15 cellular contexts compared by ENCODE assay signal in the genomic region with DNA sequence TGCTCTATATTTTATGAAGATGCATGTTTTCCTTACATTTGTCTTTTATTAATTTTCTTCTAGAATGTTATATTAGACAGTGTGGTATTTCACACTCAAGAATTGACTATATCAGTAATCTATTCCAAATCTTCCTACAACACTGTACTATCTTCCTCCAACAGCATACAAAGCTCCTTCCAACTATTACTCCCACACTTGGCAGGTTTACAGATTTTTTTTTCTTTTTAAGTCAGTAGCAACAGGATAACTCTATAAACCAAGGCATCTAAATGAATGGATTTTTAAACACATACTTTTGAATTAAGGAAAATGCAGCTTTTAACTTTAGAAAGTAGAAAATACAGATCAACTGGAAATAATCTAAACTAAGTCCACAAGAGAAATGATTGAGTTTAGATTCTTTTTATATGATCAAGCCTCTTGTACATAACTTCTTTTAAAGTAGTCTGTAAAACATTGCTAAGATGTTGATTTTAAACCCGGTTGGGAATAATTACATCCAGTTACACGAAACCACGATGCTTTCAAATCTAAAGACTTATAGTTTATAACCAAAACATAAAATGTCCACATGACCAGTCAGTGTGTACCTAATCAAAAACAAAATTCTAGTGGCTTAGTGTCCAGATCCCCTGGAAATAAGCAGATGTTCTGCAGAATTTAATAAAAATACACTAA.
DNase-seq lines count a peak whose midpoint lies in the region; ATAC-seq, FAIRE-seq and TF ChIP-seq lines count a peak whose summit lies in the region.
"Had no signal": no experiment of that assay in that cellular context is flagged by ENCODE, and none has a peak within 500 bp of the region (broad histone marks: within the 10 kb centered on the region; RNA-seq: fewer than 3 reads in every experiment).

No MANE protein-coding gene starts in this region.

- H3K9me3 ChIP-seq in kidney (ENCODE audit: control insufficient read depth in 1 of 2, low read length in 2 of 2): no peaks in the 10 kb centered on the region
- H3K9me3 ChIP-seq: pancreas, tibial nerve had no signal

- no peaks in the 10 kb centered on the region for H4K20me1 ChIP-seq in GM23338 (replicated peaks; ENCODE audit: insufficient read depth)

- H3K9ac ChIP-seq in kidney (ENCODE audit: low read length in 2 of 2): no peak overlapping the region

- H3K36me3 ChIP-seq in kidney (ENCODE audit: control insufficient read depth in 1 of 2, insufficient read depth in 2 of 2, low read length in 2 of 2) (no peaks in the 10 kb centered on the region), GM23338 (ENCODE audit: insufficient read depth) (no peaks in the 10 kb centered on the region)
- H3K36me3 ChIP-seq: pancreas, tibial nerve had no signal

- TF ChIP-seq CTCF in HFF-Myc (IDR thresholded peaks at IDR 0.05; ENCODE audit: low read depth, low read length, missing control alignments) (no peak), astrocyte of the cerebellum (IDR thresholded peaks at IDR 0.05; ENCODE audit: low read depth, low read length, missing control alignments) (no peak), fibroblast of villous mesenchyme (IDR thresholded peaks at IDR 0.05; ENCODE audit: insufficient read depth, low read depth, low read length) (no peak), kidney (IDR thresholded peaks at IDR 0.05; ENCODE audit: borderline replicate concordance, extremely low read depth, insufficient read depth) (no peak), GM23338 (conservative IDR thresholded peaks at IDR 0.05; ENCODE audit: low read depth in 2 of 2) (no peak)

- intact Hi-C loops in kidney (cut with DNase I): no loop called here

- no peak for FAIRE-seq in kidney (lab: Jason Lieb, UNC)
- FAIRE-seq: pancreas had no signal

- H3K36me3 Mint-ChIP-seq in GM23338 (ENCODE audit: low read depth): no peaks in the 10 kb centered on the region

- in situ Hi-C loops in astrocyte of the cerebellum (cut with HindIII; ENCODE audit: low sequenced_read_pairs): no loop called here

- H3K27ac Mint-ChIP-seq in GM23338: no peak overlapping the region
- H3K27ac Mint-ChIP-seq: memory B cell had no signal

- no peaks in the 10 kb centered on the region for H3K9me2 ChIP-seq in GM23338 (ENCODE audit: insufficient read depth)

- H3K4me1 ChIP-seq in kidney (ENCODE audit: control insufficient read depth in 1 of 2, insufficient read depth in 1 of 2, low read depth in 1 of 2, low read length in 2 of 2) (no peaks in the 10 kb centered on the region), GM23338 (ENCODE audit: insufficient read depth) (no peaks in the 10 kb centered on the region)
- H3K4me1 ChIP-seq: pancreas, tibial nerve had no signal

- H3K4me2 ChIP-seq in GM23338: no peak overlapping the region
- H3K4me2 ChIP-seq: PC-9 had no signal

- H3K4me3 ChIP-seq in HFF-Myc (replicated peaks; ENCODE audit: low read depth, low read length): no peak overlapping the region
- H3K4me3 ChIP-seq in astrocyte of the cerebellum (ENCODE audit: low read depth, low read length): no peak overlapping the region
- no peak overlapping the region for H3K4me3 ChIP-seq in fibroblast of villous mesenchyme (ENCODE audit: low read depth, low read length)
- H3K4me3 ChIP-seq in kidney (ENCODE audit: low read length in 2 of 2): no peak overlapping the region
- H3K4me3 ChIP-seq in GM23338: no peak overlapping the region
- H3K4me3 ChIP-seq: GM12878, pancreas, PC-9, tibial nerve had no signal

- no peaks in the 10 kb centered on the region for H3K27me3 ChIP-seq in GM23338 (ENCODE audit: insufficient read depth)
- H3K27me3 ChIP-seq: pancreas, tibial nerve had no signal

- H3K27me3 Mint-ChIP-seq in GM23338 (ENCODE audit: insufficient read depth, low read depth, poor library complexity): no peaks in the 10 kb centered on the region
- H3K27me3 Mint-ChIP-seq: memory B cell had no signal

- H3K9me3 Mint-ChIP-seq in GM23338: no peaks in the 10 kb centered on the region
- H3K9me3 Mint-ChIP-seq: memory B cell had no signal

- no peak overlapping the region for H3K4me3 Mint-ChIP-seq in GM23338
- H3K4me3 Mint-ChIP-seq: memory B cell had no signal

- no peaks in the 10 kb centered on the region for H3K4me1 Mint-ChIP-seq in GM23338
- H3K4me1 Mint-ChIP-seq: memory B cell had no signal

- ATAC-seq in HG03378 (IDR thresholded peaks at IDR 0.05; ENCODE audit: unreplicated experiment) (no peak), GM23338 (no peak)
- ATAC-seq: GM12878, pancreas had no signal

- no peaks in the 10 kb centered on the region for H3K79me2 ChIP-seq in GM23338 (replicated peaks; ENCODE audit: insufficient read depth)

- peak; percentile 57 for DNase-seq in HFF-Myc (ENCODE audit: extremely low read depth, low read depth)
- peak; percentile 67 for DNase-seq in astrocyte of the cerebellum (ENCODE audit: low read depth)
- DNase-seq in fibroblast of villous mesenchyme (ENCODE audit: low read depth): peak; percentile 60
- peak; percentile 52 for DNase-seq in superior temporal gyrus (ENCODE audit: extremely low spot score)
- no peak for DNase-seq in kidney
- no peak for DNase-seq in GM23338 (ENCODE audit: low spot score)
- DNase-seq: activated CD4-positive, alpha-beta T cell treated with anti-CD3 and anti-CD28 coated beads for 48 hours; NCI-H2171 treated with DMSO at 0.1 percent for 48 hours; pancreas; PC-9; T-helper 2 cell had no signal

- no peaks in the 10 kb centered on the region for H3F3A ChIP-seq in GM23338 (replicated peaks; ENCODE audit: low read depth)

- H3K27ac ChIP-seq in kidney (ENCODE audit: low read depth in 2 of 2, low read length in 2 of 2): no peak overlapping the region
- H3K27ac ChIP-seq in GM23338 (ENCODE audit: low read depth): no peak overlapping the region
- H3K27ac ChIP-seq: pancreas, PC-9, tibial nerve had no signal

- H2AFZ ChIP-seq in GM23338: no peak overlapping the region
- H2AFZ ChIP-seq: PC-9 had no signal

TF ChIP-seq in GM23338, 12 proteins besides CTCF, POLR2A, EP300 and RAD21 (continues in another document):
- no peak for TF ChIP-seq POLR2AphosphoS5 (IDR thresholded peaks at IDR 0.05; ENCODE audit: low read depth)
- TF ChIP-seq ZNF331 (CRISPR knock-in tag; IDR thresholded peaks at IDR 0.05; ENCODE audit: low read depth): no peak
- TF ChIP-seq CREB1 (CRISPR knock-in tag; IDR thresholded peaks at IDR 0.05; ENCODE audit: low read depth): no peak
- no peak for TF ChIP-seq JUNB (IDR thresholded peaks at IDR 0.05; ENCODE audit: unreplicated experiment)
- TF ChIP-seq EZH2phosphoT487 (IDR thresholded peaks at IDR 0.05; ENCODE audit: unreplicated experiment): no peak
- TF ChIP-seq, protein P1, sequence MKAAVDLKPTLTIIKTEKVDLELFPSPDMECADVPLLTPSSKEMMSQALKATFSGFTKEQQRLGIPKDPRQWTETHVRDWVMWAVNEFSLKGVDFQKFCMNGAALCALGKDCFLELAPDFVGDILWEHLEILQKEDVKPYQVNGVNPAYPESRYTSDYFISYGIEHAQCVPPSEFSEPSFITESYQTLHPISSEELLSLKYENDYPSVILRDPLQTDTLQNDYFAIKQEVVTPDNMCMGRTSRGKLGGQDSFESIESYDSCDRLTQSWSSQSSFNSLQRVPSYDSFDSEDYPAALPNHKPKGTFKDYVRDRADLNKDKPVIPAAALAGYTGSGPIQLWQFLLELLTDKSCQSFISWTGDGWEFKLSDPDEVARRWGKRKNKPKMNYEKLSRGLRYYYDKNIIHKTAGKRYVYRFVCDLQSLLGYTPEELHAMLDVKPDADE (IDR thresholded peaks at IDR 0.05): no peak

Comparison
In these comparisons a context has a peak if more than half of its experiments do, and no peak if none do; other contexts are left out.
1. DNase-seq: peak in HFF-Myc (single experiment), astrocyte of the cerebellum (single experiment), fibroblast of villous mesenchyme (single experiment) and superior temporal gyrus (single experiment); none in kidney (single experiment) and GM23338 (single experiment).